Comparison of ENCODE assay signal across 12 cellular contexts in genomic region chr13:75299913-75300862, GRCh38.
DNase-seq lines count a peak whose midpoint lies in the region; ATAC-seq and TF ChIP-seq lines count a peak whose summit lies in the region.
"Had no signal": no experiment of that assay in that cellular context is flagged by ENCODE, and none has a peak within 500 bp of the region (broad histone marks: within the 10 kb centered on the region; RNA-seq: fewer than 3 reads in every experiment).

No MANE protein-coding gene starts in this region.

- peak overlapping the region; percentile 10 for H3K4me2 ChIP-seq in GM23248 (ENCODE audit: unreplicated experiment)

- ATAC-seq in GM18505 (IDR thresholded peaks at IDR 0.05; ENCODE audit: unreplicated experiment) (peak; percentile 74), GM18870 (IDR thresholded peaks at IDR 0.05; ENCODE audit: unreplicated experiment) (no peak)
- ATAC-seq: left colon had no signal

- no peaks in the 10 kb centered on the region for H3K79me2 ChIP-seq in GM23248 (ENCODE audit: insufficient read depth)

- peaks cover 45% of the 10 kb centered on the region for H3K4me1 Mint-ChIP-seq in mesothelial cell of epicardium

- intact Hi-C loops in left ventricle myocardium inferior (cut with micrococcal nuclease) = loop anchor here (10.0 kb wide), 1 partner anchor 245 kb away; the partner anchor contains the start of gene UCHL3

- TF ChIP-seq CTCF in mesothelial cell of epicardium (IDR thresholded peaks at IDR 0.05; ENCODE audit: unreplicated experiment) (no peak), left ventricle myocardium inferior (IDR thresholded peaks at IDR 0.05; ENCODE audit: borderline replicate concordance) (no peak)

- no peaks in the 10 kb centered on the region for H4K20me1 ChIP-seq in GM23248 (ENCODE audit: insufficient read depth)

- H3K27me3 ChIP-seq in GM23248 (replicated peaks; ENCODE audit: insufficient read depth) (no peaks in the 10 kb centered on the region), left ventricle myocardium inferior (ENCODE audit: low read depth) (no peaks in the 10 kb centered on the region), MG63 (no peaks in the 10 kb centered on the region)

- H3K4me3 Mint-ChIP-seq in mesothelial cell of epicardium = no peak overlapping the region

- H3K27ac ChIP-seq in GM23248 (no peak overlapping the region), left ventricle myocardium inferior (replicated peaks) (no peak overlapping the region)
- H3K27ac ChIP-seq: VCaP had no signal

- H3K4me1 ChIP-seq in GM23248 (ENCODE audit: insufficient read depth) (peaks cover 12% of the 10 kb centered on the region), left ventricle myocardium inferior (peaks cover 22% of the 10 kb centered on the region)

- H2AFZ ChIP-seq in GM23248 = no peak overlapping the region

- H3K4me3 ChIP-seq in GM23248 = no peak overlapping the region
- H3K4me3 ChIP-seq in left ventricle myocardium inferior = no peak overlapping the region
- H3K4me3 ChIP-seq in MG63 = no peak overlapping the region

- peak; percentile 55 for DNase-seq in GM23248
- DNase-seq in LHCN-M2 (ENCODE audit: low read depth) = peak; percentile 55
- DNase-seq in mesothelial cell of epicardium (ENCODE audit: low spot score in 2 of 2, unreplicated experiment in 2 of 2) = no peak
- DNase-seq in left ventricle myocardium inferior = no peak
- DNase-seq in MG63 = no peak
- DNase-seq in NCI-H1694 treated with DMSO at 0.1 percent for 48 hours (lab: John Stamatoyannopoulos, UW) = no peak
- DNase-seq: dermis blood vessel endothelial cell, left colon, NCI-H1417 had no signal

- H3K9me2 ChIP-seq in GM23248 (ENCODE audit: insufficient read depth) = no peaks in the 10 kb centered on the region

- in situ Hi-C loops in GM23248 (cut with MboI) = no loop called here

- peak overlapping the region; percentile 18 for H3K27ac Mint-ChIP-seq in mesothelial cell of epicardium

- H3K9me3 ChIP-seq in GM23248 (ENCODE audit: low read depth) = no peaks in the 10 kb centered on the region
- H3K9me3 ChIP-seq in left ventricle myocardium inferior (replicated peaks) = no peaks in the 10 kb centered on the region
- no peaks in the 10 kb centered on the region for H3K9me3 ChIP-seq in MG63

- H3K36me3 ChIP-seq in GM23248 (ENCODE audit: low read depth) (no peaks in the 10 kb centered on the region), left ventricle myocardium inferior (peaks cover 37% of the 10 kb centered on the region), MG63 (no peaks in the 10 kb centered on the region)

- 76 to 77% methylated on average over 4 of the region's 4 CpGs for WGBS in GM23248 (ENCODE audit: low coverage in 1 of 2, low lambda C conversion rate in 2 of 2, missing lambda C conversion rate in 2 of 2), 2 experiments

- H3K9ac ChIP-seq in GM23248 = no peak overlapping the region

- peaks cover 2% of the 10 kb centered on the region for H3K36me3 Mint-ChIP-seq in mesothelial cell of epicardium

- no peak for TF ChIP-seq POLR2A in GM18505 (IDR thresholded peaks at IDR 0.05; ENCODE audit: borderline replicate concordance, extremely low read depth, insufficient read depth, insufficient read length)

- peaks cover 4% of the 10 kb centered on the region; the same call in 1 of the 2 replicates for H3F3A ChIP-seq in GM23248 (ENCODE audit: insufficient read depth)

- H3K9me3 Mint-ChIP-seq in mesothelial cell of epicardium = no peaks in the 10 kb centered on the region

- H3K27me3 Mint-ChIP-seq in mesothelial cell of epicardium (ENCODE audit: low read depth) = no peaks in the 10 kb centered on the region

Comparison
In these comparisons a context has a peak if more than half of its experiments do, and no peak if none do; other contexts are left out.
1. DNase-seq: peak in GM23248 (single experiment) and LHCN-M2 (single experiment); none in mesothelial cell of epicardium (0 of 2), left ventricle myocardium inferior (single experiment), MG63 (single experiment) and NCI-H1694 treated with DMSO at 0.1 percent for 48 hours (single experiment).